In the genomic region with DNA sequence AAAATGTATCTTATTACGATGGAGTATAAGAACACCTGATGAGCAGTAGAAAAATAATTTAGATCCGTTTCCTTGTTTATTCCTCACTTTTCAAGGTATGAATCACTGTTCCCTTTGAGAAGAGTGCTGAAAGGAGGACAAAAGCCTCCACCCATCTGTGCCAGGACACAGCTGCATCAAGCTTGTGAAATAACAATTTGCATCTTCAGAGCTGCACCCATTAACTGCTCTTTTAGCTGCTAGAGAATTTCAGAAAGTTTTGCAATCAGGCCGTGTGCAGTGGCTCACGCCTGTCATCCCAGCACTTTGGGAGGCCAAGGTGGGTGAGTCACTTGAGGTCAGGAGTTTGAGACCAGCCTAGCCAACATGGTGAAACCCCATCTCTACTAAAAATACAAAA, we compare ENCODE assay signal across 10 cellular contexts. TPM values are rescaled to one million over a fixed set of nuclear protein-coding genes. Genes with fewer than 3 reads are reported as not detected.
DNase-seq lines count a peak whose midpoint lies in the region; ATAC-seq, FAIRE-seq and TF ChIP-seq lines count a peak whose summit lies in the region.
"Had no signal": no experiment of that assay in that cellular context is flagged by ENCODE, and none has a peak within 500 bp of the region (broad histone marks: within the 10 kb centered on the region; RNA-seq: fewer than 3 reads in every experiment).

No MANE protein-coding gene starts in this region.

- H3K9me3 ChIP-seq in A549 (no peaks in the 10 kb centered on the region), testis (no peaks in the 10 kb centered on the region), kidney (ENCODE audit: control insufficient read depth in 1 of 2, low read length in 2 of 2) (no peaks in the 10 kb centered on the region)
- H3K9me3 ChIP-seq in effector memory CD4-positive, alpha-beta T cell (ENCODE audit: control insufficient read depth, low read length), result no peaks in the 10 kb centered on the region

- no peaks in the 10 kb centered on the region for H3K27me3 ChIP-seq in effector memory CD4-positive, alpha-beta T cell (replicated peaks; ENCODE audit: control insufficient read depth, insufficient read depth, low read length, poor library complexity, severe bottlenecking)
- no peaks in the 10 kb centered on the region for H3K27me3 ChIP-seq in testis

- DNase-seq in A549 (ENCODE audit: low read depth in 1 of 2, low spot score in 1 of 2), result peak in 1 of 2 experiments; percentile 34
- DNase-seq in SKM-1 (lab: John Stamatoyannopoulos, UW; ENCODE audit: unreplicated experiment), result peak; percentile 50
- DNase-seq in fibroblast of villous mesenchyme (ENCODE audit: low read depth), result peak; percentile 84
- no peak for DNase-seq in effector memory CD4-positive, alpha-beta T cell
- DNase-seq in NCI-H2171 treated with DMSO at 0.1 percent for 48 hours (lab: John Stamatoyannopoulos, UW), result no peak
- no peak for DNase-seq in testis
- no peak for DNase-seq in kidney
- DNase-seq: CD8-positive, alpha-beta memory T cell; NCI-H187 treated with DMSO at 0.1 percent for 48 hours had no signal

- H3K4me1 ChIP-seq in A549 (peaks cover 6% of the 10 kb centered on the region; the same call in 1 of the 3 replicates), testis (no peaks in the 10 kb centered on the region), kidney (ENCODE audit: control insufficient read depth in 1 of 2, insufficient read depth in 1 of 2, low read depth in 1 of 2, low read length in 2 of 2) (no peaks in the 10 kb centered on the region)
- H3K4me1 ChIP-seq in effector memory CD4-positive, alpha-beta T cell (ENCODE audit: control insufficient read depth, insufficient read depth, low read length, poor library complexity, severe bottlenecking), result no peaks in the 10 kb centered on the region

- peak overlapping the region; percentile 11; the same call in 1 of the 3 replicates for H3K4me2 ChIP-seq in A549

- no peak for TF ChIP-seq EP300 in A549 (IDR thresholded peaks at IDR 0.05)

- H3K36me3 ChIP-seq in effector memory CD4-positive, alpha-beta T cell (ENCODE audit: control insufficient read depth, insufficient read depth, low read length), result peaks cover 28% of the 10 kb centered on the region
- H3K36me3 ChIP-seq in testis (ENCODE audit: low read depth, missing control alignments), result no peaks in the 10 kb centered on the region
- H3K36me3 ChIP-seq in kidney (ENCODE audit: control insufficient read depth in 1 of 2, insufficient read depth in 2 of 2, low read length in 2 of 2), result peaks cover 6 to 10% of the 10 kb centered on the region in 2 donors

- TF ChIP-seq CTCF in A549 (IDR thresholded peaks at IDR 0.05) (no peak), fibroblast of villous mesenchyme (IDR thresholded peaks at IDR 0.05; ENCODE audit: insufficient read depth, low read depth, low read length) (no peak), testis (IDR thresholded peaks at IDR 0.05) (no peak), kidney (IDR thresholded peaks at IDR 0.05; ENCODE audit: borderline replicate concordance, extremely low read depth, insufficient read depth) (no peak)

- POLR2A ChIA-PET in A549 (lab: Yijun Ruan, JAX), result no interaction called here

- FAIRE-seq in A549 (lab: Jason Lieb, UNC) (no peak), kidney (lab: Jason Lieb, UNC) (no peak)

- WGBS in A549 (ENCODE audit: missing lambda C conversion rate), result 22% methylated on average over 4 of the region's 4 CpGs
- 87 to 89% methylated on average over 4 of the region's 4 CpGs for WGBS in testis, 2 donors

- TF ChIP-seq RAD21 in A549 (conservative IDR thresholded peaks at IDR 0.05 in 1 of 2, IDR thresholded peaks at IDR 0.05 in 1 of 2), result no peak

- CTCF ChIA-PET in A549 (lab: Yijun Ruan, JAX), result no interaction called here

- intact Hi-C loops in testis (cut with DNase I; ENCODE audit: low total_unique reads) (no loop called here), kidney (cut with DNase I) (no loop called here)

- no peak overlapping the region for H3K27ac ChIP-seq in A549
- no peak overlapping the region for H3K27ac ChIP-seq in effector memory CD4-positive, alpha-beta T cell (ENCODE audit: insufficient read depth, low read length, poor library complexity, severe bottlenecking)
- no peak overlapping the region for H3K27ac ChIP-seq in testis
- no peak overlapping the region for H3K27ac ChIP-seq in kidney (ENCODE audit: low read depth in 2 of 2, low read length in 2 of 2)

- peak; percentile 54 to 59 for ATAC-seq in A549
- ATAC-seq in GM18867 (IDR thresholded peaks at IDR 0.05; ENCODE audit: unreplicated experiment), result peak; percentile 42

- TF ChIP-seq POLR2A in A549 (IDR thresholded peaks at IDR 0.05; ENCODE audit: low read length), result no peak
- TF ChIP-seq POLR2A in testis (IDR thresholded peaks at IDR 0.05), result no peak

- H3K9ac ChIP-seq in kidney (ENCODE audit: low read length in 2 of 2), result no peak overlapping the region

- H3K4me3 ChIP-seq in A549 (no peak overlapping the region), fibroblast of villous mesenchyme (ENCODE audit: low read depth, low read length) (no peak overlapping the region), testis (no peak overlapping the region), kidney (ENCODE audit: low read length in 2 of 2) (no peak overlapping the region)
- no peak overlapping the region for H3K4me3 ChIP-seq in effector memory CD4-positive, alpha-beta T cell (ENCODE audit: insufficient read depth, low read depth, low read length, poor library complexity, severe bottlenecking)

TF ChIP-seq in A549, 52 proteins besides CTCF, POLR2A, EP300 and RAD21:
- TF ChIP-seq FOSL2 (IDR thresholded peaks at IDR 0.05), result no peak
- 0 out of 2 replicates have a peak, but pooled peaks have one; percentile 28 for TF ChIP-seq FOSL2 (CRISPR knock-in tag; IDR thresholded peaks at IDR 0.05)
- TF ChIP-seq NFE2L2 (conservative IDR thresholded peaks at IDR 0.05; ENCODE audit: low read length), result no peak
TF ChIP-seq in A549: peak in this region for 1.

RNA-seq across cellular contexts. Expression of a gene that starts 9.6 kb away (rescaled TPM):
- polyA plus RNA-seq in A549 (2011; rRNA removed) (150 TPM in 2 replicates), A549 (2017; fragmentation: RNase III; extraction: RNeasy Plus Mini Kit Qiagen cat#74134 plus additional on column Dnase treatment) (45.2 to 50.5 TPM (median 49.0 TPM) in 3 replicates), testis (ENCODE audit: insufficient read depth, low read depth, low replicate concordance) (207 TPM), kidney (ENCODE audit: insufficient read depth, low read depth, low replicate concordance) (35.8 TPM)
- 52.7 and 60.5 TPM in 2 replicates for polyA plus RNA-seq in A549 (2012; cell fraction: cytosol; rRNA removed)
- polyA plus RNA-seq in A549 (2012; cell fraction: nucleus; rRNA removed), result 34.2 and 70.8 TPM in 2 replicates
- polyA minus RNA-seq in A549 (2011; rRNA and poly(A)+ RNA removed), result 91.7 and 96.3 TPM in 2 replicates
- total RNA-seq in fibroblast of villous mesenchyme (54.4 and 98.0 TPM in 2 replicates), testis (100 to 1,000 TPM; 150 to 162 TPM), kidney (77.2 TPM)

RNA-seq across cellular contexts. Expression of a gene that starts 15.7 kb away (rescaled TPM):
- polyA plus RNA-seq in A549 (2011; rRNA removed) (not detected in 2 replicates), A549 (2017; fragmentation: RNase III; extraction: RNeasy Plus Mini Kit Qiagen cat#74134 plus additional on column Dnase treatment) (not detected in 3 replicates), testis (ENCODE audit: insufficient read depth, low read depth, low replicate concordance) (not detected), kidney (ENCODE audit: insufficient read depth, low read depth, low replicate concordance) (not detected)
- polyA plus RNA-seq in A549 (2012; cell fraction: cytosol; rRNA removed), result not detected in 2 replicates
- not detected in 2 replicates for polyA plus RNA-seq in A549 (2012; cell fraction: nucleus; rRNA removed)
- not detected in 2 replicates for polyA minus RNA-seq in A549 (2011; rRNA and poly(A)+ RNA removed)
- total RNA-seq in fibroblast of villous mesenchyme (not detected in 2 replicates), testis (not detected), kidney (not detected)
- total RNA-seq: CD8-positive, alpha-beta memory T cell had no signal
- polyA plus RNA-seq: CD8-positive, alpha-beta memory T cell had no signal

RNA-seq across cellular contexts. Expression of a gene that starts 18.6 kb away (rescaled TPM):
- polyA plus RNA-seq in A549 (2011; rRNA removed) (not detected in 2 replicates), A549 (2017; fragmentation: RNase III; extraction: RNeasy Plus Mini Kit Qiagen cat#74134 plus additional on column Dnase treatment) (not detected in 3 replicates), testis (ENCODE audit: insufficient read depth, low read depth, low replicate concordance) (0.34 TPM), kidney (ENCODE audit: insufficient read depth, low read depth, low replicate concordance) (not detected)
- not detected in 2 replicates for polyA plus RNA-seq in A549 (2012; cell fraction: cytosol; rRNA removed)
- polyA plus RNA-seq in A549 (2012; cell fraction: nucleus; rRNA removed), result not detected in 2 replicates
- not detected in 2 replicates for polyA minus RNA-seq in A549 (2011; rRNA and poly(A)+ RNA removed)
- total RNA-seq in fibroblast of villous mesenchyme (not detected in 2 replicates), testis (not detected), kidney (not detected)

RNA-seq across cellular contexts. Expression of a gene that starts 50.1 kb away (rescaled TPM):
- polyA plus RNA-seq in A549 (2011; rRNA removed) (not detected in 2 replicates), A549 (2017; fragmentation: RNase III; extraction: RNeasy Plus Mini Kit Qiagen cat#74134 plus additional on column Dnase treatment) (not detected in 3 replicates), testis (ENCODE audit: insufficient read depth, low read depth, low replicate concordance) (not detected), kidney (ENCODE audit: insufficient read depth, low read depth, low replicate concordance) (not detected)
- not detected in 2 replicates for polyA plus RNA-seq in A549 (2012; cell fraction: cytosol; rRNA removed)
- not detected in 2 replicates for polyA plus RNA-seq in A549 (2012; cell fraction: nucleus; rRNA removed)
- polyA minus RNA-seq in A549 (2011; rRNA and poly(A)+ RNA removed), result not detected in 2 replicates
- total RNA-seq in fibroblast of villous mesenchyme (not detected in 2 replicates), testis (not detected), kidney (not detected)
- total RNA-seq: CD8-positive, alpha-beta memory T cell had no signal
- polyA plus RNA-seq: CD8-positive, alpha-beta memory T cell had no signal

Comparison
In these comparisons a context has a peak if more than half of its experiments do, and no peak if none do; other contexts are left out.
1. DNase-seq: peak in SKM-1 (single experiment) and fibroblast of villous mesenchyme (single experiment); none in effector memory CD4-positive, alpha-beta T cell (0 of 3), NCI-H2171 treated with DMSO at 0.1 percent for 48 hours (single experiment), testis (single experiment) and kidney (single experiment).